29 cellular contexts compared by ENCODE assay signal in the genomic region with DNA sequence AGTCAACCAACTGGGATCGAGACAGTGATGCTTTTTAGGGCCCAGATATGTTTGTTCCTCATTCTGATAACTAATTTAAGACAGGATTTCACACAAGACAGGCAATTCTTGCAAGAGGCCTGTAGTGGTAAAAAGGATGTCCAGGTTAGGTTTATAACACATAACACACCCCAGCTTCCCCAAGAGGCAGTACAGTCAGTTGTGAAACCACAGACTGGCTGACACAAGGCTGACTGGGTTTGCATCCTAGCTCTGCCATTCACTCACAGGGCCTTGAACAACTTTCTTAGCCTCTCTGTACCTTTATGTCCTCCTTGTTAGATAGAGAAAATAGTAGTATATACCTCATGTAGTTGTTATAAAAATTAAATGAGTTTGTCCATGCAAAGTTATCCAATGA. TPM values are rescaled to one million over a fixed set of nuclear protein-coding genes. Genes with fewer than 3 reads are reported as not detected.
"Had no signal": no experiment of that assay in that cellular context is flagged by ENCODE, and none has a peak within 500 bp of the region (broad histone marks: within the 10 kb centered on the region; RNA-seq: fewer than 3 reads in every experiment).

No MANE protein-coding gene starts in this region.

- H3K4me1 Mint-ChIP-seq: activated T-helper 17 cell treated with anti-CD3 and anti-CD28 coated beads, Interleukin-2, amount 50 U/mL, for 72 hours; nephron progenitor cell; stimulated activated memory B cell treated with anti-CD40 and anti-IgM and Interleukin-4, amounts not matched to agents 10 μg/mL and 1 μg/mL and 100 μg/mL, for 72 hours had no signal

- H3K9me3 ChIP-seq: colonic mucosa, pancreas, uterus had no signal

- ATAC-seq: activated naive CD4-positive, alpha-beta T cell treated with anti-CD3 and anti-CD28 coated beads, Interleukin-2, amount 50 U/mL, for 72 hours; activated T-helper 17 cell treated with anti-CD3 and anti-CD28 coated beads, Interleukin-2, amount 50 U/mL, for 72 hours; heart left ventricle; left cardiac atrium; pancreas; psoas muscle; right cardiac atrium; stimulated activated memory B cell treated with anti-CD40 and anti-IgM and Interleukin-4, amounts not matched to agents 10 μg/mL and 1 μg/mL and 100 μg/mL, for 72 hours had no signal

- DNase-seq: activated CD4-positive, alpha-beta T cell treated with anti-CD3 and anti-CD28 coated beads for 1 hour; activated CD4-positive, alpha-beta T cell treated with anti-CD3 and anti-CD28 coated beads, Interleukin-2, amount 50 U/mL, for 1 hour; activated T-cell treated with anti-CD3 and anti-CD28 coated beads, Interleukin-2, amount 50 U/mL, for 1 hour; brain microvascular endothelial cell; caudate nucleus; colonic mucosa; heart left ventricle; islet precursor cell; left cardiac atrium; midbrain; nephron progenitor cell; pancreas; psoas muscle; right cardiac atrium; stimulated activated CD4-positive, alpha-beta T cell treated with anti-CD3 and anti-CD28 coated beads, Interleukin-4, amount 100 ng/mL, for 24 hours; stomach; transverse colon; uterus; WERI-Rb-1 had no signal

- H3K4me3 ChIP-seq: ascending aorta, colonic mucosa, heart left ventricle, pancreas, psoas muscle, stomach, transverse colon, uterus had no signal

- H3K4me3 Mint-ChIP-seq: activated T-helper 17 cell treated with anti-CD3 and anti-CD28 coated beads, Interleukin-2, amount 50 U/mL, for 72 hours; nephron progenitor cell; stimulated activated memory B cell treated with anti-CD40 and anti-IgM and Interleukin-4, amounts not matched to agents 10 μg/mL and 1 μg/mL and 100 μg/mL, for 72 hours; T-helper 2 cell treated with Interferon-gamma antibody and Interleukin-4, amounts not matched to agents 5 μg/mL and 100 μg/mL, for 36 hours had no signal

- H3K27ac ChIP-seq: ascending aorta, brain microvascular endothelial cell, colonic mucosa, heart left ventricle, pancreas, psoas muscle, stomach, transverse colon, uterus, WERI-Rb-1 had no signal

- H3K27me3 Mint-ChIP-seq: stimulated activated memory B cell treated with anti-CD40 and anti-IgM and Interleukin-4, amounts not matched to agents 10 μg/mL and 1 μg/mL and 100 μg/mL, for 72 hours had no signal

- H3K36me3 ChIP-seq: ascending aorta, brain microvascular endothelial cell, colonic mucosa, heart left ventricle, pancreas, stomach, transverse colon, uterus, WERI-Rb-1 had no signal

- H3K27ac Mint-ChIP-seq: activated naive CD4-positive, alpha-beta T cell treated with anti-CD3 and anti-CD28 coated beads, Interleukin-2, amount 50 U/mL, for 72 hours; activated T-helper 17 cell treated with anti-CD3 and anti-CD28 coated beads, Interleukin-2, amount 50 U/mL, for 72 hours; nephron progenitor cell; stimulated activated memory B cell treated with anti-CD40 and anti-IgM and Interleukin-4, amounts not matched to agents 10 μg/mL and 1 μg/mL and 100 μg/mL, for 72 hours; T-helper 2 cell treated with Interferon-gamma antibody and Interleukin-4, amounts not matched to agents 5 μg/mL and 100 μg/mL, for 36 hours had no signal

- H3K4me1 ChIP-seq: ascending aorta, colonic mucosa, heart left ventricle, pancreas, psoas muscle, stomach, transverse colon, uterus had no signal

- H3K27me3 ChIP-seq: ascending aorta, brain microvascular endothelial cell, colonic mucosa, heart left ventricle, pancreas, stomach, transverse colon, uterus had no signal

RNA-seq across cellular contexts. Expression of gene PTH, which starts 55.0 kb away (rescaled TPM):
- total RNA-seq: activated naive CD4-positive, alpha-beta T cell treated with anti-CD3 and anti-CD28 coated beads, Interleukin-2, amount 50 U/mL, for 72 hours; activated T-helper 17 cell treated with anti-CD3 and anti-CD28 coated beads, Interleukin-2, amount 50 U/mL, for 72 hours; ascending aorta; colonic mucosa; epithelial cell of proximal tubule; fibroblast of villous mesenchyme; heart left ventricle; left cardiac atrium; liver; psoas muscle; right cardiac atrium; temporal lobe; transverse colon; uterus had no signal
- polyA plus RNA-seq: adipose tissue, heart left ventricle, liver, pancreas, psoas muscle, right cardiac atrium had no signal
